Comparison of ENCODE assay signal across 1 cellular context in genomic region chr12:30043151-30043550, GRCh38.
TF ChIP-seq lines count a peak whose summit lies in the region.

No MANE protein-coding gene starts in this region.

TF ChIP-seq in WTC11, 78 proteins besides CTCF, POLR2A, EP300 and RAD21 (continued from another document):
- TF ChIP-seq, protein P1, sequence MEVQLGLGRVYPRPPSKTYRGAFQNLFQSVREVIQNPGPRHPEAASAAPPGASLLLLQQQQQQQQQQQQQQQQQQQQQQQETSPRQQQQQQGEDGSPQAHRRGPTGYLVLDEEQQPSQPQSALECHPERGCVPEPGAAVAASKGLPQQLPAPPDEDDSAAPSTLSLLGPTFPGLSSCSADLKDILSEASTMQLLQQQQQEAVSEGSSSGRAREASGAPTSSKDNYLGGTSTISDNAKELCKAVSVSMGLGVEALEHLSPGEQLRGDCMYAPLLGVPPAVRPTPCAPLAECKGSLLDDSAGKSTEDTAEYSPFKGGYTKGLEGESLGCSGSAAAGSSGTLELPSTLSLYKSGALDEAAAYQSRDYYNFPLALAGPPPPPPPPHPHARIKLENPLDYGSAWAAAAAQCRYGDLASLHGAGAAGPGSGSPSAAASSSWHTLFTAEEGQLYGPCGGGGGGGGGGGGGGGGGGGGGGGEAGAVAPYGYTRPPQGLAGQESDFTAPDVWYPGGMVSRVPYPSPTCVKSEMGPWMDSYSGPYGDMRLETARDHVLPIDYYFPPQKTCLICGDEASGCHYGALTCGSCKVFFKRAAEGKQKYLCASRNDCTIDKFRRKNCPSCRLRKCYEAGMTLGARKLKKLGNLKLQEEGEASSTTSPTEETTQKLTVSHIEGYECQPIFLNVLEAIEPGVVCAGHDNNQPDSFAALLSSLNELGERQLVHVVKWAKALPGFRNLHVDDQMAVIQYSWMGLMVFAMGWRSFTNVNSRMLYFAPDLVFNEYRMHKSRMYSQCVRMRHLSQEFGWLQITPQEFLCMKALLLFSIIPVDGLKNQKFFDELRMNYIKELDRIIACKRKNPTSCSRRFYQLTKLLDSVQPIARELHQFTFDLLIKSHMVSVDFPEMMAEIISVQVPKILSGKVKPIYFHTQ (CRISPR knock-in tag; IDR thresholded peaks at IDR 0.05): no peak
- TF ChIP-seq, protein P2, sequence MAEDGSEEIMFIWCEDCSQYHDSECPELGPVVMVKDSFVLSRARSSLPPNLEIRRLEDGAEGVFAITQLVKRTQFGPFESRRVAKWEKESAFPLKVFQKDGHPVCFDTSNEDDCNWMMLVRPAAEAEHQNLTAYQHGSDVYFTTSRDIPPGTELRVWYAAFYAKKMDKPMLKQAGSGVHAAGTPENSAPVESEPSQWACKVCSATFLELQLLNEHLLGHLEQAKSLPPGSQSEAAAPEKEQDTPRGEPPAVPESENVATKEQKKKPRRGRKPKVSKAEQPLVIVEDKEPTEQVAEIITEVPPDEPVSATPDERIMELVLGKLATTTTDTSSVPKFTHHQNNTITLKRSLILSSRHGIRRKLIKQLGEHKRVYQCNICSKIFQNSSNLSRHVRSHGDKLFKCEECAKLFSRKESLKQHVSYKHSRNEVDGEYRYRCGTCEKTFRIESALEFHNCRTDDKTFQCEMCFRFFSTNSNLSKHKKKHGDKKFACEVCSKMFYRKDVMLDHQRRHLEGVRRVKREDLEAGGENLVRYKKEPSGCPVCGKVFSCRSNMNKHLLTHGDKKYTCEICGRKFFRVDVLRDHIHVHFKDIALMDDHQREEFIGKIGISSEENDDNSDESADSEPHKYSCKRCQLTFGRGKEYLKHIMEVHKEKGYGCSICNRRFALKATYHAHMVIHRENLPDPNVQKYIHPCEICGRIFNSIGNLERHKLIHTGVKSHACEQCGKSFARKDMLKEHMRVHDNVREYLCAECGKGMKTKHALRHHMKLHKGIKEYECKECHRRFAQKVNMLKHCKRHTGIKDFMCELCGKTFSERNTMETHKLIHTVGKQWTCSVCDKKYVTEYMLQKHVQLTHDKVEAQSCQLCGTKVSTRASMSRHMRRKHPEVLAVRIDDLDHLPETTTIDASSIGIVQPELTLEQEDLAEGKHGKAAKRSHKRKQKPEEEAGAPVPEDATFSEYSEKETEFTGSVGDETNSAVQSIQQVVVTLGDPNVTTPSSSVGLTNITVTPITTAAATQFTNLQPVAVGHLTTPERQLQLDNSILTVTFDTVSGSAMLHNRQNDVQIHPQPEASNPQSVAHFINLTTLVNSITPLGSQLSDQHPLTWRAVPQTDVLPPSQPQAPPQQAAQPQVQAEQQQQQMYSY (CRISPR knock-in tag; IDR thresholded peaks at IDR 0.05): no peak
- TF ChIP-seq SMAD4 (CRISPR knock-in tag; IDR thresholded peaks at IDR 0.05) (no peak), ZNF532 (CRISPR knock-in tag; IDR thresholded peaks at IDR 0.05; ENCODE audit: borderline replicate concordance) (no peak)
